ENCODE assay signal across 1 cellular context in the genomic region with DNA sequence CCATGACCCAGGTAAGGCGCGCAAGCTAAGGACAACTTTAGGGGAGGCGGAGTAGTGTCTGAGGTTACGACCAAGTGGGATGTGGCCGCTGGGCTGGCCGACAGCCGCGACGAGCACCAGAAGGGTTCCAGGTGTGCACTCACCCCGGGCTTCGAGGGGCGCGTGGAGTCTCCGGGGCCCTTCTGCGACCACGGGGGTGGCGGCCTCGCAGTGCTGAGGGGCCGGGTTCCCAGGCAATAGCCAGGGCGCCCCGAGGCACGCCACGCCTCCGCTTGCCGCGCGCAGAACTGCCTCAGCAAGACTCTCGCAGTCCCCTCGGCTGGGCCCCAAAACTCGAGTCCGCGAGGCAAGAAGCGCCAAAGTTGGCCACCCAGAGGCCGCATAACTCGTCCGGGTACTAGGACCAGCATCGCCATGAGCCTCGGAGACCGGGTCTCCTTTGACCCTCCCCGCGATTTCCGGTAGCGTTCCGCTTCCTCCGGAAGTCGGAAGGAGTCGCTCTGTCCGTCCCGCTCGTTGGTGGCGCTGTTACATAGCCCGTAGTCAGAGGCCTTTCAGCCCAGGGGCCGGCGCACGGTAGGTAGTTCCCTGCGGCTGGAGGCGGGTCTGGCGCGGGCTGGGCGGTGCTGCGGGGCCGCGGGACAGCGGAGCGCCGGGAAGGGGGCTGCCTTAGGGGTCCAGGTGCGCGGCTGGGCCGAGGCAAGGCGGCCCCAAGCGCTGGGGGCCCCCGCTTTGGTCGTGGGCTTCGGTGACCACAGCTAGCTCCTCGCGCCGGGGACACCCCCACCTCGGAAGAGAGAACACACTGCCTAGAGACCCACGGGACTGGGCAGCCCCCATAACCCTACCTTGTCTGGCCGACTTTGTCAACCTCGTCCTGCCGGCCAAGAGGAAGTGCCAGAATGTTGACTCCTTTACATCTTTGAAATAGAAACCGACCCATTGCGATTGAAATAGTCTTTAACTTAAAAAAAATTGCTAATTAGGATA.
TF ChIP-seq lines count a peak whose summit lies in the region.

A gene with protein sequence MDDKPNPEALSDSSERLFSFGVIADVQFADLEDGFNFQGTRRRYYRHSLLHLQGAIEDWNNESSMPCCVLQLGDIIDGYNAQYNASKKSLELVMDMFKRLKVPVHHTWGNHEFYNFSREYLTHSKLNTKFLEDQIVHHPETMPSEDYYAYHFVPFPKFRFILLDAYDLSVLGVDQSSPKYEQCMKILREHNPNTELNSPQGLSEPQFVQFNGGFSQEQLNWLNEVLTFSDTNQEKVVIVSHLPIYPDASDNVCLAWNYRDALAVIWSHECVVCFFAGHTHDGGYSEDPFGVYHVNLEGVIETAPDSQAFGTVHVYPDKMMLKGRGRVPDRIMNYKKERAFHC (plus strand): TSS at position 503 of the 990 bp plus-strand sequence. CDS start 7,333 bp downstream, outside the sequence.
A gene (minus strand): TSS at position 442 of the 990 bp plus-strand sequence. CDS start 26 bp downstream, at position 416.

TF ChIP-seq in HepG2, 621 proteins besides CTCF, POLR2A, EP300 and RAD21 (continued from another document and continues in another):
- TF ChIP-seq, protein P1, sequence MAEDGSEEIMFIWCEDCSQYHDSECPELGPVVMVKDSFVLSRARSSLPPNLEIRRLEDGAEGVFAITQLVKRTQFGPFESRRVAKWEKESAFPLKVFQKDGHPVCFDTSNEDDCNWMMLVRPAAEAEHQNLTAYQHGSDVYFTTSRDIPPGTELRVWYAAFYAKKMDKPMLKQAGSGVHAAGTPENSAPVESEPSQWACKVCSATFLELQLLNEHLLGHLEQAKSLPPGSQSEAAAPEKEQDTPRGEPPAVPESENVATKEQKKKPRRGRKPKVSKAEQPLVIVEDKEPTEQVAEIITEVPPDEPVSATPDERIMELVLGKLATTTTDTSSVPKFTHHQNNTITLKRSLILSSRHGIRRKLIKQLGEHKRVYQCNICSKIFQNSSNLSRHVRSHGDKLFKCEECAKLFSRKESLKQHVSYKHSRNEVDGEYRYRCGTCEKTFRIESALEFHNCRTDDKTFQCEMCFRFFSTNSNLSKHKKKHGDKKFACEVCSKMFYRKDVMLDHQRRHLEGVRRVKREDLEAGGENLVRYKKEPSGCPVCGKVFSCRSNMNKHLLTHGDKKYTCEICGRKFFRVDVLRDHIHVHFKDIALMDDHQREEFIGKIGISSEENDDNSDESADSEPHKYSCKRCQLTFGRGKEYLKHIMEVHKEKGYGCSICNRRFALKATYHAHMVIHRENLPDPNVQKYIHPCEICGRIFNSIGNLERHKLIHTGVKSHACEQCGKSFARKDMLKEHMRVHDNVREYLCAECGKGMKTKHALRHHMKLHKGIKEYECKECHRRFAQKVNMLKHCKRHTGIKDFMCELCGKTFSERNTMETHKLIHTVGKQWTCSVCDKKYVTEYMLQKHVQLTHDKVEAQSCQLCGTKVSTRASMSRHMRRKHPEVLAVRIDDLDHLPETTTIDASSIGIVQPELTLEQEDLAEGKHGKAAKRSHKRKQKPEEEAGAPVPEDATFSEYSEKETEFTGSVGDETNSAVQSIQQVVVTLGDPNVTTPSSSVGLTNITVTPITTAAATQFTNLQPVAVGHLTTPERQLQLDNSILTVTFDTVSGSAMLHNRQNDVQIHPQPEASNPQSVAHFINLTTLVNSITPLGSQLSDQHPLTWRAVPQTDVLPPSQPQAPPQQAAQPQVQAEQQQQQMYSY (CRISPR knock-in tag; IDR thresholded peaks at IDR 0.05) = 0 out of 2 replicates have a peak, but pooled peaks have one; percentile 40
- TF ChIP-seq, protein P2, sequence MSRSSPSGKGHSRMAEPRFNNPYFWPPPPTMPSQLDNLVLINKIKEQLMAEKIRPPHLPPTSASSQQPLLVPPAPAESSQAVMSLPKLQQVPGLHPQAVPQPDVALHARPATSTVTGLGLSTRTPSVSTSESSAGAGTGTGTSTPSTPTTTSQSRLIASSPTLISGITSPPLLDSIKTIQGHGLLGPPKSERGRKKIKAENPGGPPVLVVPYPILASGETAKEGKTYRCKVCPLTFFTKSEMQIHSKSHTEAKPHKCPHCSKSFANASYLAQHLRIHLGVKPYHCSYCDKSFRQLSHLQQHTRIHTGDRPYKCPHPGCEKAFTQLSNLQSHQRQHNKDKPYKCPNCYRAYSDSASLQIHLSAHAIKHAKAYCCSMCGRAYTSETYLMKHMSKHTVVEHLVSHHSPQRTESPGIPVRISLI (CRISPR knock-in tag; IDR thresholded peaks at IDR 0.05; ENCODE audit: borderline replicate concordance) = peak; percentile 40; the same call in 1 of the 2 replicates
- TF ChIP-seq ESRRA (CRISPR knock-in tag; IDR thresholded peaks at IDR 0.05; ENCODE audit: low read depth) (0 out of 2 replicates have a peak, but pooled peaks have one; percentile 52), HNRNPLL (IDR thresholded peaks at IDR 0.05; ENCODE audit: low read depth, low read length, poor library complexity, severe bottlenecking) (peak; percentile 94), PHF8 (CRISPR knock-in tag; IDR thresholded peaks at IDR 0.05) (peak; percentile 97), NFRKB (IDR thresholded peaks at IDR 0.05) (no peak), GATA4 (IDR thresholded peaks at IDR 0.05; ENCODE audit: borderline replicate concordance, low read depth) (peak; percentile 42; the same call in 1 of the 2 replicates), RFX1 (IDR thresholded peaks at IDR 0.05) (no peak), ZNF839 (CRISPR knock-in tag; IDR thresholded peaks at IDR 0.05; ENCODE audit: borderline replicate concordance) (no peak), RFXANK (CRISPR knock-in tag; IDR thresholded peaks at IDR 0.05) (no peak), SP1 (IDR thresholded peaks at IDR 0.05) (no peak), SP1 (CRISPR knock-in tag; IDR thresholded peaks at IDR 0.05) (peak; percentile 71; the same call in 1 of the 2 replicates), CENPT (CRISPR knock-in tag; IDR thresholded peaks at IDR 0.05; ENCODE audit: low read depth) (no peak), TAF1 (CRISPR knock-in tag; IDR thresholded peaks at IDR 0.05) (peak; percentile 93), ZNF234 (CRISPR knock-in tag; conservative IDR thresholded peaks at IDR 0.05) (0 out of 2 replicates have a peak, but pooled peaks have one; percentile 29), ZFP90 (CRISPR knock-in tag; IDR thresholded peaks at IDR 0.05; ENCODE audit: borderline replicate concordance) (peak; percentile 91), ZNF782 (CRISPR knock-in tag; IDR thresholded peaks at IDR 0.05; ENCODE audit: borderline replicate concordance) (peak; percentile 78; the same call in 1 of the 2 replicates), HOXA3 (CRISPR knock-in tag; IDR thresholded peaks at IDR 0.05) (peak; percentile 75), TCF12 (IDR thresholded peaks at IDR 0.05) (no peak), TCF12 (CRISPR knock-in tag; IDR thresholded peaks at IDR 0.05) (no peak), ZNF879 (CRISPR knock-in tag; IDR thresholded peaks at IDR 0.05) (peak; percentile 54; the same call in 1 of the 2 replicates), ZNF383 (CRISPR knock-in tag; IDR thresholded peaks at IDR 0.05; ENCODE audit: borderline replicate concordance) (no peak), ZNF724P (CRISPR knock-in tag; IDR thresholded peaks at IDR 0.05; ENCODE audit: borderline replicate concordance) (peak; percentile 69; the same call in 1 of the 2 replicates), ZNF136 (CRISPR knock-in tag; IDR thresholded peaks at IDR 0.05; ENCODE audit: low read depth) (no peak), NFKB2 (CRISPR knock-in tag; IDR thresholded peaks at IDR 0.05; ENCODE audit: borderline replicate concordance) (peak; percentile 88; the same call in 1 of the 2 replicates), NFIB (CRISPR knock-in tag; IDR thresholded peaks at IDR 0.05; ENCODE audit: borderline replicate concordance) (no peak), ATM (IDR thresholded peaks at IDR 0.05; ENCODE audit: borderline replicate concordance) (no peak), ZFY (CRISPR knock-in tag; IDR thresholded peaks at IDR 0.05) (peak; percentile 96), HNRNPH1 (optimal IDR thresholded peaks at IDR 0.05; ENCODE audit: low read depth, low read length) (no peak), ZBTB42 (CRISPR knock-in tag; IDR thresholded peaks at IDR 0.05) (no peak), KLF16 (CRISPR knock-in tag; IDR thresholded peaks at IDR 0.05) (peak in 1 of 2 experiments; percentile 93; a peak in 2 of 4 replicates), ZNF12 (CRISPR knock-in tag; IDR thresholded peaks at IDR 0.05) (peak; percentile 60; the same call in 1 of the 2 replicates), KDM3A (CRISPR knock-in tag; IDR thresholded peaks at IDR 0.05; ENCODE audit: low read depth) (peak; percentile 38; the same call in 1 of the 2 replicates), ATRX (CRISPR knock-in tag; IDR thresholded peaks at IDR 0.05; ENCODE audit: borderline replicate concordance) (no peak)
- TF ChIP-seq, protein P3, sequence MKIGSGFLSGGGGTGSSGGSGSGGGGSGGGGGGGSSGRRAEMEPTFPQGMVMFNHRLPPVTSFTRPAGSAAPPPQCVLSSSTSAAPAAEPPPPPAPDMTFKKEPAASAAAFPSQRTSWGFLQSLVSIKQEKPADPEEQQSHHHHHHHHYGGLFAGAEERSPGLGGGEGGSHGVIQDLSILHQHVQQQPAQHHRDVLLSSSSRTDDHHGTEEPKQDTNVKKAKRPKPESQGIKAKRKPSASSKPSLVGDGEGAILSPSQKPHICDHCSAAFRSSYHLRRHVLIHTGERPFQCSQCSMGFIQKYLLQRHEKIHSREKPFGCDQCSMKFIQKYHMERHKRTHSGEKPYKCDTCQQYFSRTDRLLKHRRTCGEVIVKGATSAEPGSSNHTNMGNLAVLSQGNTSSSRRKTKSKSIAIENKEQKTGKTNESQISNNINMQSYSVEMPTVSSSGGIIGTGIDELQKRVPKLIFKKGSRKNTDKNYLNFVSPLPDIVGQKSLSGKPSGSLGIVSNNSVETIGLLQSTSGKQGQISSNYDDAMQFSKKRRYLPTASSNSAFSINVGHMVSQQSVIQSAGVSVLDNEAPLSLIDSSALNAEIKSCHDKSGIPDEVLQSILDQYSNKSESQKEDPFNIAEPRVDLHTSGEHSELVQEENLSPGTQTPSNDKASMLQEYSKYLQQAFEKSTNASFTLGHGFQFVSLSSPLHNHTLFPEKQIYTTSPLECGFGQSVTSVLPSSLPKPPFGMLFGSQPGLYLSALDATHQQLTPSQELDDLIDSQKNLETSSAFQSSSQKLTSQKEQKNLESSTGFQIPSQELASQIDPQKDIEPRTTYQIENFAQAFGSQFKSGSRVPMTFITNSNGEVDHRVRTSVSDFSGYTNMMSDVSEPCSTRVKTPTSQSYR (CRISPR knock-in tag; IDR thresholded peaks at IDR 0.05; ENCODE audit: borderline replicate concordance) = no peak
- TF ChIP-seq, protein P4, sequence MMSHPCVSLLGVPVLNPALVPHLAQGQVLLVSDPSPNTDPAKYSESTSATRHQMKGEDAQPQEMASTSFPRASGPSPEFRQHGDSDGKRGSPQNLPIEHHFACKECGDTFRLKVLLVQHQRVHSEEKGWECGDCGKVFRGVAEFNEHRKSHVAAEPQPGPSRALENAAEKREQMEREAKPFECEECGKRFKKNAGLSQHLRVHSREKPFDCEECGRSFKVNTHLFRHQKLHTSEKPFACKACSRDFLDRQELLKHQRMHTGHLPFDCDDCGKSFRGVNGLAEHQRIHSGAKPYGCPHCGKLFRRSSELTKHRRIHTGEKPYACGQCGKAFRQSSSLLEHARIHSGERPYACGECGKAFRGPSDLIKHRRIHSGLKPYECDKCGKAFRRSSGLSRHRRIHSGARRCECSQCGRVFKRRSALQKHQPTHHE (CRISPR knock-in tag; IDR thresholded peaks at IDR 0.05; ENCODE audit: borderline replicate concordance) = no peak
- TF ChIP-seq, protein P5, sequence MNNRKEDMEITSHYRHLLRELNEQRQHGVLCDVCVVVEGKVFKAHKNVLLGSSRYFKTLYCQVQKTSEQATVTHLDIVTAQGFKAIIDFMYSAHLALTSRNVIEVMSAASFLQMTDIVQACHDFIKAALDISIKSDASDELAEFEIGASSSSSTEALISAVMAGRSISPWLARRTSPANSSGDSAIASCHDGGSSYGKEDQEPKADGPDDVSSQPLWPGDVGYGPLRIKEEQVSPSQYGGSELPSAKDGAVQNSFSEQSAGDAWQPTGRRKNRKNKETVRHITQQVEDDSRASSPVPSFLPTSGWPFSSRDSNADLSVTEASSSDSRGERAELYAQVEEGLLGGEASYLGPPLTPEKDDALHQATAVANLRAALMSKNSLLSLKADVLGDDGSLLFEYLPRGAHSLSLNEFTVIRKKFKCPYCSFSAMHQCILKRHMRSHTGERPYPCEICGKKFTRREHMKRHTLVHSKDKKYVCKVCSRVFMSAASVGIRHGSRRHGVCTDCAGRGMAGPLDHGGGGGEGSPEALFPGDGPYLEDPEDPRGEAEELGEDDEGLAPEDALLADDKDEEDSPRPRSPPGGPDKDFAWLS (CRISPR knock-in tag; IDR thresholded peaks at IDR 0.05; ENCODE audit: borderline replicate concordance) = peak; percentile 77; the same call in 1 of the 2 replicates
- TF ChIP-seq, protein P6, sequence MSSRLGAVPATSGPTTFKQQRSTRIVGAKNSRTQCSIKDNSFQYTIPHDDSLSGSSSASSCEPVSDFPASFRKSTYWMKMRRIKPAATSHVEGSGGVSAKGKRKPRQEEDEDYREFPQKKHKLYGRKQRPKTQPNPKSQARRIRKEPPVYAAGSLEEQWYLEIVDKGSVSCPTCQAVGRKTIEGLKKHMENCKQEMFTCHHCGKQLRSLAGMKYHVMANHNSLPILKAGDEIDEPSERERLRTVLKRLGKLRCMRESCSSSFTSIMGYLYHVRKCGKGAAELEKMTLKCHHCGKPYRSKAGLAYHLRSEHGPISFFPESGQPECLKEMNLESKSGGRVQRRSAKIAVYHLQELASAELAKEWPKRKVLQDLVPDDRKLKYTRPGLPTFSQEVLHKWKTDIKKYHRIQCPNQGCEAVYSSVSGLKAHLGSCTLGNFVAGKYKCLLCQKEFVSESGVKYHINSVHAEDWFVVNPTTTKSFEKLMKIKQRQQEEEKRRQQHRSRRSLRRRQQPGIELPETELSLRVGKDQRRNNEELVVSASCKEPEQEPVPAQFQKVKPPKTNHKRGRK (CRISPR knock-in tag; IDR thresholded peaks at IDR 0.05) = no peak
- TF ChIP-seq, protein P7, sequence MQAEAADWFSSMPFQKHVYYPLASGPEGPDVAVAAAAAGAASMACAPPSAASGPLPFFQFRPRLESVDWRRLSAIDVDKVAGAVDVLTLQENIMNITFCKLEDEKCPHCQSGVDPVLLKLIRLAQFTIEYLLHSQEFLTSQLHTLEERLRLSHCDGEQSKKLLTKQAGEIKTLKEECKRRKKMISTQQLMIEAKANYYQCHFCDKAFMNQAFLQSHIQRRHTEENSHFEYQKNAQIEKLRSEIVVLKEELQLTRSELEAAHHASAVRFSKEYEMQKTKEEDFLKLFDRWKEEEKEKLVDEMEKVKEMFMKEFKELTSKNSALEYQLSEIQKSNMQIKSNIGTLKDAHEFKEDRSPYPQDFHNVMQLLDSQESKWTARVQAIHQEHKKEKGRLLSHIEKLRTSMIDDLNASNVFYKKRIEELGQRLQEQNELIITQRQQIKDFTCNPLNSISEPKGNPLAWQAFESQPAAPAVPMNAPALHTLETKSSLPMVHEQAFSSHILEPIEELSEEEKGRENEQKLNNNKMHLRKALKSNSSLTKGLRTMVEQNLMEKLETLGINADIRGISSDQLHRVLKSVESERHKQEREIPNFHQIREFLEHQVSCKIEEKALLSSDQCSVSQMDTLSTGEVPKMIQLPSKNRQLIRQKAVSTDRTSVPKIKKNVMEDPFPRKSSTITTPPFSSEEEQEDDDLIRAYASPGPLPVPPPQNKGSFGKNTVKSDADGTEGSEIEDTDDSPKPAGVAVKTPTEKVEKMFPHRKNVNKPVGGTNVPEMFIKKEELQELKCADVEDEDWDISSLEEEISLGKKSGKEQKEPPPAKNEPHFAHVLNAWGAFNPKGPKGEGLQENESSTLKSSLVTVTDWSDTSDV (CRISPR knock-in tag; IDR thresholded peaks at IDR 0.05) = 0 out of 2 replicates have a peak, but pooled peaks have one; percentile 73
